1 cellular context compared by ENCODE assay signal in genomic region chr11:47253660-47254059, GRCh38.
TF ChIP-seq lines count a peak whose summit lies in the region.

No MANE protein-coding gene starts in this region.

TF ChIP-seq in HepG2, 621 proteins besides CTCF, POLR2A, EP300 and RAD21 (continued from another document and continues in another):
- TF ChIP-seq KDM5B (CRISPR knock-in tag; IDR thresholded peaks at IDR 0.05; ENCODE audit: borderline replicate concordance) (no peak), ZBED4 (CRISPR knock-in tag; IDR thresholded peaks at IDR 0.05; ENCODE audit: borderline replicate concordance) (no peak), SMAD1 (CRISPR knock-in tag; IDR thresholded peaks at IDR 0.05; ENCODE audit: borderline replicate concordance, low read depth) (no peak), KDM3A (CRISPR knock-in tag; IDR thresholded peaks at IDR 0.05; ENCODE audit: low read depth) (no peak), ZFAT (CRISPR knock-in tag; conservative IDR thresholded peaks at IDR 0.05) (no peak), NCOR1 (IDR thresholded peaks at IDR 0.05; ENCODE audit: borderline replicate concordance, low read length) (0 out of 2 replicates have a peak, but pooled peaks have one; percentile 52), ZNF30 (CRISPR knock-in tag; IDR thresholded peaks at IDR 0.05) (no peak), IRF1 (CRISPR knock-in tag; IDR thresholded peaks at IDR 0.05; ENCODE audit: low read depth) (no peak), ZNF616 (CRISPR knock-in tag; IDR thresholded peaks at IDR 0.05; ENCODE audit: low read depth) (no peak), JUN (CRISPR knock-in tag; IDR thresholded peaks at IDR 0.05) (no peak), ZFP37 (CRISPR knock-in tag; IDR thresholded peaks at IDR 0.05; ENCODE audit: borderline replicate concordance) (0 out of 2 replicates have a peak, but pooled peaks have one; percentile 38), RARG (CRISPR knock-in tag; IDR thresholded peaks at IDR 0.05; ENCODE audit: low read depth) (no peak), ZNF136 (CRISPR knock-in tag; IDR thresholded peaks at IDR 0.05; ENCODE audit: low read depth) (no peak), ZNF737 (CRISPR knock-in tag; IDR thresholded peaks at IDR 0.05; ENCODE audit: borderline replicate concordance) (no peak), ZFYVE20 (CRISPR knock-in tag; IDR thresholded peaks at IDR 0.05; ENCODE audit: borderline replicate concordance, low read depth) (no peak), THAP7 (CRISPR knock-in tag; IDR thresholded peaks at IDR 0.05) (0 out of 2 replicates have a peak, but pooled peaks have one; percentile 27), GZF1 (CRISPR knock-in tag; IDR thresholded peaks at IDR 0.05) (no peak), ZNF484 (CRISPR knock-in tag; IDR thresholded peaks at IDR 0.05; ENCODE audit: borderline replicate concordance, low read depth) (no peak), ZNF232 (CRISPR knock-in tag; IDR thresholded peaks at IDR 0.05; ENCODE audit: borderline replicate concordance) (peak; percentile 43; the same call in 1 of the 2 replicates), PHF20 (CRISPR knock-in tag; IDR thresholded peaks at IDR 0.05) (no peak), ZNF350 (CRISPR knock-in tag; IDR thresholded peaks at IDR 0.05; ENCODE audit: borderline replicate concordance, low read depth) (peak; percentile 26; the same call in 1 of the 2 replicates), ZSCAN25 (CRISPR knock-in tag; IDR thresholded peaks at IDR 0.05) (no peak), ZNF781 (CRISPR knock-in tag; IDR thresholded peaks at IDR 0.05; ENCODE audit: borderline replicate concordance, not compliant biosample characterization) (no peak), ZNF788 (CRISPR knock-in tag; IDR thresholded peaks at IDR 0.05; ENCODE audit: borderline replicate concordance) (no peak), IKZF1 (IDR thresholded peaks at IDR 0.05) (no peak), ZNF274 (CRISPR knock-in tag; IDR thresholded peaks at IDR 0.05) (no peak), TCF7 (IDR thresholded peaks at IDR 0.05; ENCODE audit: low read depth) (no peak), ZFP82 (CRISPR knock-in tag; IDR thresholded peaks at IDR 0.05; ENCODE audit: borderline replicate concordance) (no peak), MTF1 (CRISPR knock-in tag; IDR thresholded peaks at IDR 0.05) (no peak), DRAP1 (CRISPR knock-in tag; IDR thresholded peaks at IDR 0.05) (0 out of 2 replicates have a peak, but pooled peaks have one; percentile 32), DPF2 (CRISPR knock-in tag; IDR thresholded peaks at IDR 0.05; ENCODE audit: borderline replicate concordance, low read depth) (0 out of 2 replicates have a peak, but pooled peaks have one; percentile 55)
- TF ChIP-seq, protein P1, sequence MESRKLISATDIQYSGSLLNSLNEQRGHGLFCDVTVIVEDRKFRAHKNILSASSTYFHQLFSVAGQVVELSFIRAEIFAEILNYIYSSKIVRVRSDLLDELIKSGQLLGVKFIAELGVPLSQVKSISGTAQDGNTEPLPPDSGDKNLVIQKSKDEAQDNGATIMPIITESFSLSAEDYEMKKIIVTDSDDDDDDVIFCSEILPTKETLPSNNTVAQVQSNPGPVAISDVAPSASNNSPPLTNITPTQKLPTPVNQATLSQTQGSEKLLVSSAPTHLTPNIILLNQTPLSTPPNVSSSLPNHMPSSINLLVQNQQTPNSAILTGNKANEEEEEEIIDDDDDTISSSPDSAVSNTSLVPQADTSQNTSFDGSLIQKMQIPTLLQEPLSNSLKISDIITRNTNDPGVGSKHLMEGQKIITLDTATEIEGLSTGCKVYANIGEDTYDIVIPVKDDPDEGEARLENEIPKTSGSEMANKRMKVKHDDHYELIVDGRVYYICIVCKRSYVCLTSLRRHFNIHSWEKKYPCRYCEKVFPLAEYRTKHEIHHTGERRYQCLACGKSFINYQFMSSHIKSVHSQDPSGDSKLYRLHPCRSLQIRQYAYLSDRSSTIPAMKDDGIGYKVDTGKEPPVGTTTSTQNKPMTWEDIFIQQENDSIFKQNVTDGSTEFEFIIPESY (CRISPR knock-in tag; IDR thresholded peaks at IDR 0.05) = no peak
- TF ChIP-seq, protein P2, sequence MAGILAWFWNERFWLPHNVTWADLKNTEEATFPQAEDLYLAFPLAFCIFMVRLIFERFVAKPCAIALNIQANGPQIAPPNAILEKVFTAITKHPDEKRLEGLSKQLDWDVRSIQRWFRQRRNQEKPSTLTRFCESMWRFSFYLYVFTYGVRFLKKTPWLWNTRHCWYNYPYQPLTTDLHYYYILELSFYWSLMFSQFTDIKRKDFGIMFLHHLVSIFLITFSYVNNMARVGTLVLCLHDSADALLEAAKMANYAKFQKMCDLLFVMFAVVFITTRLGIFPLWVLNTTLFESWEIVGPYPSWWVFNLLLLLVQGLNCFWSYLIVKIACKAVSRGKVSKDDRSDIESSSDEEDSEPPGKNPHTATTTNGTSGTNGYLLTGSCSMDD (CRISPR knock-in tag; IDR thresholded peaks at IDR 0.05) = no peak
- TF ChIP-seq, protein P3, sequence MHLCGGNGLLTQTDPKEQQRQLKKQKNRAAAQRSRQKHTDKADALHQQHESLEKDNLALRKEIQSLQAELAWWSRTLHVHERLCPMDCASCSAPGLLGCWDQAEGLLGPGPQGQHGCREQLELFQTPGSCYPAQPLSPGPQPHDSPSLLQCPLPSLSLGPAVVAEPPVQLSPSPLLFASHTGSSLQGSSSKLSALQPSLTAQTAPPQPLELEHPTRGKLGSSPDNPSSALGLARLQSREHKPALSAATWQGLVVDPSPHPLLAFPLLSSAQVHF (CRISPR knock-in tag; IDR thresholded peaks at IDR 0.05) = no peak
- TF ChIP-seq, protein P4, sequence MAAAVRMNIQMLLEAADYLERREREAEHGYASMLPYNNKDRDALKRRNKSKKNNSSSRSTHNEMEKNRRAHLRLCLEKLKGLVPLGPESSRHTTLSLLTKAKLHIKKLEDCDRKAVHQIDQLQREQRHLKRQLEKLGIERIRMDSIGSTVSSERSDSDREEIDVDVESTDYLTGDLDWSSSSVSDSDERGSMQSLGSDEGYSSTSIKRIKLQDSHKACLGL (CRISPR knock-in tag; IDR thresholded peaks at IDR 0.05) = no peak
- TF ChIP-seq, protein P5, sequence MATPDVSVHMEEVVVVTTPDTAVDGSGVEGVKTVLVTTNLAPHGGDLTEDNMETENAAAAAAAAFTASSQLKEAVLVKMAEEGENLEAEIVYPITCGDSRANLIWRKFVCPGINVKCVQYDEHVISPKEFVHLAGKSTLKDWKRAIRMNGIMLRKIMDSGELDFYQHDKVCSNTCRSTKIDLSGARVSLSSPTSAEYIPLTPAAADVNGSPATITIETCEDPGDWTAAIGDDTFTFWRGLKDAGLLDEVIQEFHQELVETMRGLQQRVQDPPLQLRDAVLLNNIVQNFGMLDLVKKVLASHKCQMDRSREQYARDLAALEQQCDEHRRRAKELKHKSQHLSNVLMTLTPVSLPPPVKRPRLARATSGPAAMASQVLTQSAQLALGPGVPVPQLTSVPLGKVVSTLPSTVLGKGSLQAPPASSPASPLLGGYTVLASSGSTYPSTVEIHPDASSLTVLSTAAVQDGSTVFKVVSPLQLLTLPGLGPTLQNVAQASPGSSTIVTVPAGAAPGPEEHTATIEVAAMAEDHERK (CRISPR knock-in tag; IDR thresholded peaks at IDR 0.05; ENCODE audit: low read depth) = no peak
- TF ChIP-seq, protein P6, sequence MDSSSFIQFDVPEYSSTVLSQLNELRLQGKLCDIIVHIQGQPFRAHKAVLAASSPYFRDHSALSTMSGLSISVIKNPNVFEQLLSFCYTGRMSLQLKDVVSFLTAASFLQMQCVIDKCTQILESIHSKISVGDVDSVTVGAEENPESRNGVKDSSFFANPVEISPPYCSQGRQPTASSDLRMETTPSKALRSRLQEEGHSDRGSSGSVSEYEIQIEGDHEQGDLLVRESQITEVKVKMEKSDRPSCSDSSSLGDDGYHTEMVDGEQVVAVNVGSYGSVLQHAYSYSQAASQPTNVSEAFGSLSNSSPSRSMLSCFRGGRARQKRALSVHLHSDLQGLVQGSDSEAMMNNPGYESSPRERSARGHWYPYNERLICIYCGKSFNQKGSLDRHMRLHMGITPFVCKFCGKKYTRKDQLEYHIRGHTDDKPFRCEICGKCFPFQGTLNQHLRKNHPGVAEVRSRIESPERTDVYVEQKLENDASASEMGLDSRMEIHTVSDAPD (CRISPR knock-in tag; IDR thresholded peaks at IDR 0.05) = no peak
- TF ChIP-seq, protein P7, sequence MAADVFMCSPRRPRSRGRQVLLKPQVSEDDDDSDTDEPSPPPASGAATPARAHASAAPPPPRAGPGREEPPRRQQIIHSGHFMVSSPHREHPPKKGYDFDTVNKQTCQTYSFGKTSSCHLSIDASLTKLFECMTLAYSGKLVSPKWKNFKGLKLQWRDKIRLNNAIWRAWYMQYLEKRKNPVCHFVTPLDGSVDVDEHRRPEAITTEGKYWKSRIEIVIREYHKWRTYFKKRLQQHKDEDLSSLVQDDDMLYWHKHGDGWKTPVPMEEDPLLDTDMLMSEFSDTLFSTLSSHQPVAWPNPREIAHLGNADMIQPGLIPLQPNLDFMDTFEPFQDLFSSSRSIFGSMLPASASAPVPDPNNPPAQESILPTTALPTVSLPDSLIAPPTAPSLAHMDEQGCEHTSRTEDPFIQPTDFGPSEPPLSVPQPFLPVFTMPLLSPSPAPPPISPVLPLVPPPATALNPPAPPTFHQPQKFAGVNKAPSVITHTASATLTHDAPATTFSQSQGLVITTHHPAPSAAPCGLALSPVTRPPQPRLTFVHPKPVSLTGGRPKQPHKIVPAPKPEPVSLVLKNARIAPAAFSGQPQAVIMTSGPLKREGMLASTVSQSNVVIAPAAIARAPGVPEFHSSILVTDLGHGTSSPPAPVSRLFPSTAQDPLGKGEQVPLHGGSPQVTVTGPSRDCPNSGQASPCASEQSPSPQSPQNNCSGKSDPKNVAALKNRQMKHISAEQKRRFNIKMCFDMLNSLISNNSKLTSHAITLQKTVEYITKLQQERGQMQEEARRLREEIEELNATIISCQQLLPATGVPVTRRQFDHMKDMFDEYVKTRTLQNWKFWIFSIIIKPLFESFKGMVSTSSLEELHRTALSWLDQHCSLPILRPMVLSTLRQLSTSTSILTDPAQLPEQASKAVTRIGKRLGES (CRISPR knock-in tag; IDR thresholded peaks at IDR 0.05; ENCODE audit: borderline replicate concordance) = no peak
- TF ChIP-seq, protein P8, sequence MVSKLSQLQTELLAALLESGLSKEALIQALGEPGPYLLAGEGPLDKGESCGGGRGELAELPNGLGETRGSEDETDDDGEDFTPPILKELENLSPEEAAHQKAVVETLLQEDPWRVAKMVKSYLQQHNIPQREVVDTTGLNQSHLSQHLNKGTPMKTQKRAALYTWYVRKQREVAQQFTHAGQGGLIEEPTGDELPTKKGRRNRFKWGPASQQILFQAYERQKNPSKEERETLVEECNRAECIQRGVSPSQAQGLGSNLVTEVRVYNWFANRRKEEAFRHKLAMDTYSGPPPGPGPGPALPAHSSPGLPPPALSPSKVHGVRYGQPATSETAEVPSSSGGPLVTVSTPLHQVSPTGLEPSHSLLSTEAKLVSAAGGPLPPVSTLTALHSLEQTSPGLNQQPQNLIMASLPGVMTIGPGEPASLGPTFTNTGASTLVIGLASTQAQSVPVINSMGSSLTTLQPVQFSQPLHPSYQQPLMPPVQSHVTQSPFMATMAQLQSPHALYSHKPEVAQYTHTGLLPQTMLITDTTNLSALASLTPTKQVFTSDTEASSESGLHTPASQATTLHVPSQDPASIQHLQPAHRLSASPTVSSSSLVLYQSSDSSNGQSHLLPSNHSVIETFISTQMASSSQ (IDR thresholded peaks at IDR 0.05; ENCODE audit: low read depth) = no peak
- TF ChIP-seq, protein P8 (CRISPR knock-in tag; IDR thresholded peaks at IDR 0.05; ENCODE audit: borderline replicate concordance) = peak; percentile 57; the same call in 1 of the 2 replicates
